Comparison of ENCODE assay signal across 6 cellular contexts in the genomic region with DNA sequence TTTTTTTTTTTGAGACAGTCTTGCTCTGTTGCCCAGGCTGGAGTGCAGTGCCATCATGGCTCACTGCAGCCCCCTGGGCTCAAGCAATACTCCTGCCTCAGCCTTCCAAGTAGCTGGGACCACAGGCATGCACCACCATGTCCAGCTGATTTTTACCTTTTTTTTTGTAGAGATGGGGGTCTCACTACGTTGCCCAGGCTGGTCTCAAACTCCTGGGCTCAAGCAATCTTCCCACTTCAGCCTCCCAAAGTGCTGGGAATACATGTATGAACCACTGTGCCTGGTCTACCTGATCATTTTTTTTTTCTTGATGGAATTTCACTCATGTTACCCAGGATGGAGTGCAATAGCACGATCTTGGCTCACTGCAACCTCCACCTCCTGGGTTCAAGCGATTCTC. TPM values are rescaled to one million over a fixed set of nuclear protein-coding genes. Genes with fewer than 3 reads are reported as not detected.
"Had no signal": no experiment of that assay in that cellular context is flagged by ENCODE, and none has a peak within 500 bp of the region (broad histone marks: within the 10 kb centered on the region; RNA-seq: fewer than 3 reads in every experiment).

No MANE protein-coding gene starts in this region.

RNA-seq across cellular contexts. Expression of gene GJD3, which starts 22.0 kb away (rescaled TPM):
- total RNA-seq: kidney epithelial cell; lower leg skin; mesothelial cell of epicardium; myocyte; naive thymus-derived CD8-positive, alpha-beta T cell had no signal
- polyA plus RNA-seq: keratinocyte; naive thymus-derived CD8-positive, alpha-beta T cell had no signal
